In the genomic region with DNA sequence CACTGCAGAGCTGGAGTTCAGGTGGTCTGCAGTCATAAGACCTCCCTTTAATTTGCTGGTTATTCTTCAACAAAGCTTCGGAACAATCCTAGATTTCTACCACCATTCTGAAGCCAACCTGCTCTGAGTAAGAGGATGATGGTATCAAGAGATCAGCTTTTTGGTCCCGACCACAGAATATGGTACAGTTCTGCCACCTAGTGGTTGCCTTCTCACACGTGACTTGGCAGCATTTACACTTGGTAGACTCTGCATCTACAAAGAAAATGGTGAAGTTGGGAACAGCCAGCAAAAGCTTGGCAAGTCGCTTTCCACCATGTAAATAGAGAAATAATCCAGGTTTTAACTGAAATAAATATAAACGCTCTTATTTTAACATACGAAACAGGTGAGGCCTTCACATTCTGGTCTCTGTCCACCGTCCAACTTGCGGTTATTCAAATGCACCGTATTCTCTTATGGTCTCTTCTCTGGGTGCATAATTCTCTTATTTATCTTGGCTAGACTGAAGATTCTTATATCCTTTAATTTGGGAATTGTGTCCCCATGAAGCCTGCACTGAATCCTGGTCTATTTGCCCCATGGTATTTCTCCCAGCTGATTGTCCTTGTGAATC, we compare ENCODE assay signal across 8 cellular contexts.
DNase-seq lines count a peak whose midpoint lies in the region; ATAC-seq and TF ChIP-seq lines count a peak whose summit lies in the region.

No MANE protein-coding gene starts in this region.

- H3K18ac ChIP-seq in neuronal stem cell (ENCODE audit: low read length) = no peak overlapping the region

- ATAC-seq in DND-41 (ENCODE audit: insufficient read depth, low read depth) (peak; percentile 93), GM19397 (IDR thresholded peaks at IDR 0.05; ENCODE audit: unreplicated experiment) (peak; percentile 100), HG03354 (IDR thresholded peaks at IDR 0.05; ENCODE audit: poor library complexity, severe bottlenecking, unreplicated experiment) (peak; percentile 99)

- H3K9ac ChIP-seq in DND-41 (ENCODE audit: low read depth, low read length) = no peak overlapping the region
- H3K9ac ChIP-seq in neuronal stem cell (ENCODE audit: low read depth, low read length, poor library complexity) = no peak overlapping the region

- H3K14ac ChIP-seq in neuronal stem cell (ENCODE audit: low read length) = no peak overlapping the region

- no peak overlapping the region for H2BK12ac ChIP-seq in neuronal stem cell (ENCODE audit: low read length)

- H2BK5ac ChIP-seq in neuronal stem cell (ENCODE audit: low read length) = no peak overlapping the region

- H3K27me3 ChIP-seq in DND-41 (ENCODE audit: insufficient read depth, low read length, poor library complexity) (no peaks in the 10 kb centered on the region), neuronal stem cell (ENCODE audit: control insufficient read depth in 3 of 3, insufficient read depth in 3 of 3, low read depth in 1 of 3, low read length in 3 of 3) (no peaks in the 10 kb centered on the region)

- H3K4me1 ChIP-seq in DND-41 (ENCODE audit: insufficient read depth, low read length) (no peaks in the 10 kb centered on the region), neuronal stem cell (ENCODE audit: control insufficient read depth in 2 of 2, insufficient read depth in 1 of 2, low read depth in 1 of 2, low read length in 2 of 2) (peaks cover 2 to 3% of the 10 kb centered on the region in 2 donors)

- H2AFZ ChIP-seq in DND-41 (ENCODE audit: low read depth, low read length) (no peak overlapping the region), neuronal stem cell (ENCODE audit: low read length) (peak overlapping the region; percentile 79)

- no peaks in the 10 kb centered on the region for H4K20me1 ChIP-seq in DND-41 (ENCODE audit: insufficient read depth, low read length)

- DNase-seq in DND-41 (peak; percentile 63), NCI-H2196 (lab: John Stamatoyannopoulos, UW; ENCODE audit: unreplicated experiment) (peak; percentile 79), fibroblast of gingiva (ENCODE audit: low read depth) (peak; percentile 18), neuronal stem cell (ENCODE audit: low spot score) (peak; percentile 80), ureter (ENCODE audit: low spot score) (no peak)

- WGBS in neuronal stem cell (ENCODE audit: extremely low coverage in 2 of 2, insufficient read length in 2 of 2, insufficient replicate concordance in 1 of 2), 2 donors = no CpG with 5 or more reads among the region's 9 CpGs

- no peak overlapping the region for H4K8ac ChIP-seq in neuronal stem cell (ENCODE audit: low read depth, low read length)

- no peak overlapping the region for H2BK15ac ChIP-seq in neuronal stem cell (ENCODE audit: low read length)

- H3K27ac ChIP-seq in DND-41 (ENCODE audit: low read length) = no peak overlapping the region
- H3K27ac ChIP-seq in neuronal stem cell (replicated peaks; ENCODE audit: low read length) = no peak overlapping the region

- no peaks in the 10 kb centered on the region for H3K79me1 ChIP-seq in neuronal stem cell (ENCODE audit: low read depth, low read length)

- no peak overlapping the region for H2AK5ac ChIP-seq in neuronal stem cell (ENCODE audit: low read depth, low read length)

- H3K4ac ChIP-seq in neuronal stem cell (ENCODE audit: low read length) = no peak overlapping the region

- no peak overlapping the region for H2BK120ac ChIP-seq in neuronal stem cell (ENCODE audit: low read depth, low read length)

- H3K9me3 ChIP-seq in DND-41 (ENCODE audit: insufficient read depth, low read length, severe bottlenecking) (no peaks in the 10 kb centered on the region), neuronal stem cell (replicated peaks in 1 of 2; ENCODE audit: control insufficient read depth in 2 of 2, insufficient read depth in 1 of 2, low read depth in 1 of 2, low read length in 2 of 2) (no peaks in the 10 kb centered on the region)

- H3K4me2 ChIP-seq in DND-41 (ENCODE audit: insufficient read depth, low read length) = no peak overlapping the region
- H3K4me2 ChIP-seq in neuronal stem cell (ENCODE audit: insufficient read depth, low read length, poor library complexity, severe bottlenecking) = no peak overlapping the region

- H3K36me3 ChIP-seq in DND-41 (ENCODE audit: insufficient read depth, low read length) (no peaks in the 10 kb centered on the region), neuronal stem cell (replicated peaks in 1 of 2; ENCODE audit: control insufficient read depth in 2 of 2, insufficient read depth in 2 of 2, low read length in 2 of 2) (no peaks in the 10 kb centered on the region)

- no peaks in the 10 kb centered on the region for H3K79me2 ChIP-seq in DND-41 (ENCODE audit: insufficient read depth, low read length)

- no peak overlapping the region for H3K23ac ChIP-seq in neuronal stem cell (ENCODE audit: low read depth, low read length, poor library complexity)

- no peak overlapping the region for H4K91ac ChIP-seq in neuronal stem cell (ENCODE audit: low read depth, low read length, poor library complexity)

- H3K4me3 ChIP-seq in DND-41 (ENCODE audit: low read depth in 1 of 2, low read length in 2 of 2) (no peak overlapping the region), WI38 (ENCODE audit: low read depth, low read length) (no peak overlapping the region), neuronal stem cell (ENCODE audit: low read length in 2 of 2) (no peak overlapping the region)

- peak; percentile 88 for TF ChIP-seq CTCF in DND-41 (IDR thresholded peaks at IDR 0.05; ENCODE audit: borderline replicate concordance, extremely low read depth, low read length, poor library complexity, severe bottlenecking)
- TF ChIP-seq CTCF in WI38 (IDR thresholded peaks at IDR 0.05; ENCODE audit: low read depth, low read length) = peak; percentile 32; the same call in 1 of the 2 replicates
